ENCODE assay signal across 38 cellular contexts in genomic region chr12:18857656-18858055, GRCh38.
"Had no signal": no experiment of that assay in that cellular context is flagged by ENCODE, and none has a peak within 500 bp of the region (broad histone marks: within the 10 kb centered on the region; RNA-seq: fewer than 3 reads in every experiment).

No MANE protein-coding gene starts in this region.

- H3K27ac Mint-ChIP-seq: activated CD4-positive, alpha-beta memory T cell treated with anti-CD3 and anti-CD28 coated beads for 36 hours; activated CD4-positive, alpha-beta T cell treated with anti-CD3 and anti-CD28 coated beads for 36 hours; activated CD4-positive, alpha-beta T cell treated with anti-CD3 and anti-CD28 coated beads, Interleukin-2, amount 10 ng/mL, durations not matched to agents 24 days and 14 days; activated CD8-positive, alpha-beta memory T cell treated with anti-CD3 and anti-CD28 coated beads, Interleukin-2, amount 10 ng/mL, durations not matched to agents 7 days and 5 days; activated CD8-positive, alpha-beta T cell treated with anti-CD3 and anti-CD28 coated beads, Interleukin-2, amount 10 ng/mL, durations not matched to agents 7 days and 5 days; activated naive CD4-positive, alpha-beta T cell treated with anti-CD3 and anti-CD28 coated beads for 36 hours; activated naive CD4-positive, alpha-beta T cell treated with anti-CD3 and anti-CD28 coated beads, Interleukin-2, amount 50 U/mL, for 24 hours; activated naive CD8-positive, alpha-beta T cell treated with anti-CD3 and anti-CD28 coated beads for 36 hours; activated naive CD8-positive, alpha-beta T cell treated with anti-CD3 and anti-CD28 coated beads, Interleukin-2, amount 50 U/mL, for 24 hours; activated T-helper 1 cell treated with anti-CD3 and anti-CD28 coated beads, Interleukin-12 subunit alpha, Interleukin-12 subunit beta, Interleukin-2, Interleukin-4 antibody, amounts not matched to agents 30 ng/mL and 10 ng/mL and 1 ng/mL, durations not matched to agents 14 hours and 24 hours and 36 hours; activated T-helper 2 cell treated with anti-CD3 and anti-CD28 coated beads, Interferon-gamma antibody, Interleukin-2, Interleukin-4, amounts not matched to agents 10 μg/mL and 5 μg/mL and 100 μg/mL, durations not matched to agents 14 hours and 24 hours and 36 hours; dendritic cell treated with granulocyte-macrophage colony-stimulating factor and Interleukin-4, amounts not matched to agents 40 ng/mL and 50 ng/mL, for 4 days; endodermal cell; T-helper 17 cell; T-helper 2 cell treated with Interferon-gamma antibody and Interleukin-4, amounts not matched to agents 5 μg/mL and 100 μg/mL, for 36 hours had no signal

- H3K4me1 ChIP-seq: adrenal gland, body of pancreas, foreskin keratinocyte, gastrocnemius medialis had no signal

- H3K27me3 ChIP-seq: adrenal gland, body of pancreas, cardiac muscle cell, dorsolateral prefrontal cortex, foreskin keratinocyte, gastrocnemius medialis, heart right ventricle had no signal

- H3K4me3 ChIP-seq: adrenal gland, body of pancreas, cardiac muscle cell, coronary artery, dorsolateral prefrontal cortex, gastrocnemius medialis, heart right ventricle had no signal

- H3K36me3 ChIP-seq: adrenal gland, cardiac muscle cell, gastrocnemius medialis, heart right ventricle, WERI-Rb-1 had no signal

- H3K9me3 ChIP-seq: adrenal gland, body of pancreas, gastrocnemius medialis had no signal

- H3K27me3 Mint-ChIP-seq: activated CD4-positive, alpha-beta T cell treated with anti-CD3 and anti-CD28 coated beads, Interleukin-2, amount 10 ng/mL, durations not matched to agents 24 days and 14 days; activated CD8-positive, alpha-beta memory T cell treated with anti-CD3 and anti-CD28 coated beads, Interleukin-2, amount 10 ng/mL, durations not matched to agents 7 days and 5 days; activated naive CD4-positive, alpha-beta T cell treated with anti-CD3 and anti-CD28 coated beads, Interleukin-2, amount 50 U/mL, for 24 hours; activated naive CD8-positive, alpha-beta T cell treated with anti-CD3 and anti-CD28 coated beads for 36 hours; activated naive CD8-positive, alpha-beta T cell treated with anti-CD3 and anti-CD28 coated beads, Interleukin-2, amount 50 U/mL, for 24 hours; dendritic cell treated with granulocyte-macrophage colony-stimulating factor and Interleukin-4, amounts not matched to agents 40 ng/mL and 50 ng/mL, for 4 days had no signal

- H3K4me3 Mint-ChIP-seq: activated CD4-positive, alpha-beta memory T cell treated with anti-CD3 and anti-CD28 coated beads for 36 hours; activated CD4-positive, alpha-beta T cell treated with anti-CD3 and anti-CD28 coated beads for 36 hours; activated CD4-positive, alpha-beta T cell treated with anti-CD3 and anti-CD28 coated beads, Interleukin-2, amount 10 ng/mL, durations not matched to agents 24 days and 14 days; activated CD8-positive, alpha-beta memory T cell treated with anti-CD3 and anti-CD28 coated beads, Interleukin-2, amount 10 ng/mL, durations not matched to agents 7 days and 5 days; activated CD8-positive, alpha-beta T cell treated with anti-CD3 and anti-CD28 coated beads, Interleukin-2, amount 10 ng/mL, durations not matched to agents 7 days and 5 days; activated naive CD4-positive, alpha-beta T cell treated with anti-CD3 and anti-CD28 coated beads for 36 hours; activated naive CD4-positive, alpha-beta T cell treated with anti-CD3 and anti-CD28 coated beads, Interleukin-2, amount 50 U/mL, for 24 hours; activated naive CD8-positive, alpha-beta T cell treated with anti-CD3 and anti-CD28 coated beads for 36 hours; activated naive CD8-positive, alpha-beta T cell treated with anti-CD3 and anti-CD28 coated beads, Interleukin-2, amount 50 U/mL, for 24 hours; activated T-helper 1 cell treated with anti-CD3 and anti-CD28 coated beads, Interleukin-12 subunit alpha, Interleukin-12 subunit beta, Interleukin-2, Interleukin-4 antibody, amounts not matched to agents 30 ng/mL and 10 ng/mL and 1 ng/mL, durations not matched to agents 14 hours and 24 hours and 36 hours; dendritic cell treated with granulocyte-macrophage colony-stimulating factor and Interleukin-4, amounts not matched to agents 40 ng/mL and 50 ng/mL, for 4 days; endodermal cell; T-helper 17 cell; T-helper 2 cell treated with Interferon-gamma antibody and Interleukin-4, amounts not matched to agents 5 μg/mL and 100 μg/mL, for 36 hours had no signal

- H3K36me3 Mint-ChIP-seq: activated CD4-positive, alpha-beta memory T cell treated with anti-CD3 and anti-CD28 coated beads for 36 hours; activated CD8-positive, alpha-beta memory T cell treated with anti-CD3 and anti-CD28 coated beads, Interleukin-2, amount 10 ng/mL, durations not matched to agents 7 days and 5 days; activated naive CD4-positive, alpha-beta T cell treated with anti-CD3 and anti-CD28 coated beads, Interleukin-2, amount 50 U/mL, for 24 hours; activated naive CD8-positive, alpha-beta T cell treated with anti-CD3 and anti-CD28 coated beads for 36 hours had no signal

- H3K4me1 Mint-ChIP-seq: activated CD4-positive, alpha-beta T cell treated with anti-CD3 and anti-CD28 coated beads for 36 hours; activated CD4-positive, alpha-beta T cell treated with anti-CD3 and anti-CD28 coated beads, Interleukin-2, amount 10 ng/mL, durations not matched to agents 24 days and 14 days; activated CD8-positive, alpha-beta memory T cell treated with anti-CD3 and anti-CD28 coated beads, Interleukin-2, amount 10 ng/mL, durations not matched to agents 7 days and 5 days; activated naive CD4-positive, alpha-beta T cell treated with anti-CD3 and anti-CD28 coated beads, Interleukin-2, amount 50 U/mL, for 24 hours; activated naive CD8-positive, alpha-beta T cell treated with anti-CD3 and anti-CD28 coated beads for 36 hours; activated naive CD8-positive, alpha-beta T cell treated with anti-CD3 and anti-CD28 coated beads, Interleukin-2, amount 50 U/mL, for 24 hours; T-helper 17 cell had no signal

- H3K9me3 Mint-ChIP-seq: activated CD4-positive, alpha-beta memory T cell treated with anti-CD3 and anti-CD28 coated beads for 36 hours; activated CD4-positive, alpha-beta T cell treated with anti-CD3 and anti-CD28 coated beads, Interleukin-2, amount 10 ng/mL, durations not matched to agents 24 days and 14 days; activated naive CD4-positive, alpha-beta T cell treated with anti-CD3 and anti-CD28 coated beads for 36 hours; activated naive CD4-positive, alpha-beta T cell treated with anti-CD3 and anti-CD28 coated beads, Interleukin-2, amount 50 U/mL, for 24 hours; activated naive CD8-positive, alpha-beta T cell treated with anti-CD3 and anti-CD28 coated beads for 36 hours; activated naive CD8-positive, alpha-beta T cell treated with anti-CD3 and anti-CD28 coated beads, Interleukin-2, amount 50 U/mL, for 24 hours; activated T-helper 1 cell treated with anti-CD3 and anti-CD28 coated beads, Interleukin-12 subunit alpha, Interleukin-12 subunit beta, Interleukin-2, Interleukin-4 antibody, amounts not matched to agents 30 ng/mL and 10 ng/mL and 1 ng/mL, durations not matched to agents 14 hours and 24 hours and 36 hours; activated T-helper 2 cell treated with anti-CD3 and anti-CD28 coated beads, Interferon-gamma antibody, Interleukin-2, Interleukin-4, amounts not matched to agents 10 μg/mL and 5 μg/mL and 100 μg/mL, durations not matched to agents 14 hours and 24 hours and 36 hours; dendritic cell treated with granulocyte-macrophage colony-stimulating factor and Interleukin-4, amounts not matched to agents 40 ng/mL and 50 ng/mL, for 4 days; T-helper 2 cell treated with Interferon-gamma antibody and Interleukin-4, amounts not matched to agents 5 μg/mL and 100 μg/mL, for 36 hours had no signal

- DNase-seq: activated CD4-positive, alpha-beta memory T cell treated with anti-CD3 and anti-CD28 coated beads for 36 hours; activated CD4-positive, alpha-beta T cell treated with anti-CD3 and anti-CD28 coated beads for 36 hours; activated CD4-positive, alpha-beta T cell treated with anti-CD3 and anti-CD28 coated beads, Interleukin-2, amount 10 ng/mL, durations not matched to agents 24 days and 14 days; activated CD4-positive, CD25-positive, alpha-beta regulatory T cell; activated CD4-positive, CD25-positive, alpha-beta regulatory T cell treated with anti-CD3 and anti-CD28 coated beads, Interleukin-2, amount 50 U/mL, for 72 hours; activated CD8-positive, alpha-beta memory T cell treated with anti-CD3 and anti-CD28 coated beads, Interleukin-2, amount 10 ng/mL, durations not matched to agents 7 days and 5 days; activated CD8-positive, alpha-beta memory T cell treated with anti-CD3 and anti-CD28 coated beads, Interleukin-2, amount 50 U/mL, for 4 hours; activated CD8-positive, alpha-beta T cell treated with anti-CD3 and anti-CD28 coated beads, Interleukin-2, amount 10 ng/mL, durations not matched to agents 7 days and 5 days; activated effector memory CD4-positive, alpha-beta T cell treated with anti-CD3 and anti-CD28 coated beads, Interleukin-2, amount 50 U/mL, for 16 hours; activated naive CD4-positive, alpha-beta T cell treated with anti-CD3 and anti-CD28 coated beads for 36 hours; activated naive CD8-positive, alpha-beta T cell treated with anti-CD3 and anti-CD28 coated beads for 36 hours; activated naive CD8-positive, alpha-beta T cell treated with anti-CD3 and anti-CD28 coated beads, Interleukin-2, amount 50 U/mL, for 24 hours; activated T-cell treated with anti-CD3 and anti-CD28 coated beads, Interleukin-2, amount 50 U/mL, for 1 hour; activated T-cell treated with anti-CD3 and anti-CD28 coated beads, Interleukin-2, amount 50 U/mL, for 48 hours; adrenal gland; amygdala; aorta; body of pancreas; central memory CD4-positive, alpha-beta T cell; cerebellar nuclear complex; dorsolateral prefrontal cortex; effector memory CD4-positive, alpha-beta T cell; endodermal cell; foreskin keratinocyte; gastrocnemius medialis; glutamatergic neuron; heart right ventricle; T-helper 1 cell; T-helper 17 cell; T1000; WERI-Rb-1 had no signal

- H3K27ac ChIP-seq: adrenal gland, body of pancreas, cardiac muscle cell, coronary artery, dorsolateral prefrontal cortex, foreskin keratinocyte, gastrocnemius medialis, heart right ventricle, WERI-Rb-1 had no signal
